In genomic region chr1:156624814-156625435, GRCh38 we compare ENCODE assay signal across 8 cellular contexts. TPM values are rescaled to one million over a fixed set of nuclear protein-coding genes. Genes with fewer than 3 reads are reported as not detected.
A peak's percentile ranks its signal among the peaks of the same experiment; 100 is the strongest.
DNase-seq lines count a peak whose midpoint lies in the region; ATAC-seq lines count a peak whose summit lies in the region.

No MANE protein-coding gene starts in this region.

- no peaks in the 10 kb centered on the region for H3K4me1 ChIP-seq in iPS-15b (ENCODE audit: control insufficient read depth, insufficient read depth, low read length)

- no peaks in the 10 kb centered on the region for H3K36me3 Mint-ChIP-seq in activated T-helper 17 cell treated with anti-CD3 and anti-CD28 coated beads, Interleukin-2, amount 50 U/mL, for 72 hours (ENCODE audit: low read depth)
- no peaks in the 10 kb centered on the region for H3K36me3 Mint-ChIP-seq in stimulated activated memory B cell treated with anti-CD40 and anti-IgM and Interleukin-4, amounts not matched to agents 10 μg/mL and 1 μg/mL and 100 μg/mL, for 72 hours

- peak overlapping the region; percentile 62 for H3K4me3 ChIP-seq in iPS-15b (ENCODE audit: low read depth, low read length)

- peaks cover 6% of the 10 kb centered on the region for H3K4me1 Mint-ChIP-seq in activated T-helper 17 cell treated with anti-CD3 and anti-CD28 coated beads, Interleukin-2, amount 50 U/mL, for 72 hours
- H3K4me1 Mint-ChIP-seq in stimulated activated memory B cell treated with anti-CD40 and anti-IgM and Interleukin-4, amounts not matched to agents 10 μg/mL and 1 μg/mL and 100 μg/mL, for 72 hours = peaks cover 15% of the 10 kb centered on the region

- H3K9ac ChIP-seq in iPS-15b (ENCODE audit: low read depth, low read length) = no peak overlapping the region

- peaks cover 36% of the 10 kb centered on the region for H3K27me3 Mint-ChIP-seq in activated T-helper 17 cell treated with anti-CD3 and anti-CD28 coated beads, Interleukin-2, amount 50 U/mL, for 72 hours
- peaks cover 51% of the 10 kb centered on the region for H3K27me3 Mint-ChIP-seq in stimulated activated memory B cell treated with anti-CD40 and anti-IgM and Interleukin-4, amounts not matched to agents 10 μg/mL and 1 μg/mL and 100 μg/mL, for 72 hours

- peak; percentile 17 for ATAC-seq in activated T-helper 17 cell treated with anti-CD3 and anti-CD28 coated beads, Interleukin-2, amount 50 U/mL, for 72 hours (replicated peaks)
- ATAC-seq in stimulated activated memory B cell treated with anti-CD40 and anti-IgM and Interleukin-4, amounts not matched to agents 10 μg/mL and 1 μg/mL and 100 μg/mL, for 72 hours = no peak
- ATAC-seq in GM18519 (IDR thresholded peaks at IDR 0.05; ENCODE audit: low FRiP score, unreplicated experiment) = no peak

- H3K36me3 ChIP-seq in iPS-15b (ENCODE audit: control insufficient read depth, insufficient read depth, low read length) = no peaks in the 10 kb centered on the region

- peak overlapping the region; percentile 64 for H3K4me3 Mint-ChIP-seq in activated T-helper 17 cell treated with anti-CD3 and anti-CD28 coated beads, Interleukin-2, amount 50 U/mL, for 72 hours
- H3K4me3 Mint-ChIP-seq in stimulated activated memory B cell treated with anti-CD40 and anti-IgM and Interleukin-4, amounts not matched to agents 10 μg/mL and 1 μg/mL and 100 μg/mL, for 72 hours = peak overlapping the region; percentile 57

- no peaks in the 10 kb centered on the region for H3K9me3 Mint-ChIP-seq in activated T-helper 17 cell treated with anti-CD3 and anti-CD28 coated beads, Interleukin-2, amount 50 U/mL, for 72 hours
- no peaks in the 10 kb centered on the region for H3K9me3 Mint-ChIP-seq in stimulated activated memory B cell treated with anti-CD40 and anti-IgM and Interleukin-4, amounts not matched to agents 10 μg/mL and 1 μg/mL and 100 μg/mL, for 72 hours

- H3K9me3 ChIP-seq in iPS-15b (ENCODE audit: control insufficient read depth, insufficient read depth, low read length) = no peaks in the 10 kb centered on the region

- H3K27ac Mint-ChIP-seq in activated T-helper 17 cell treated with anti-CD3 and anti-CD28 coated beads, Interleukin-2, amount 50 U/mL, for 72 hours = no peak overlapping the region
- no peak overlapping the region for H3K27ac Mint-ChIP-seq in stimulated activated memory B cell treated with anti-CD40 and anti-IgM and Interleukin-4, amounts not matched to agents 10 μg/mL and 1 μg/mL and 100 μg/mL, for 72 hours

- H3K27me3 ChIP-seq in iPS-15b (ENCODE audit: control insufficient read depth, insufficient read depth, low read length) = peaks cover 66% of the 10 kb centered on the region

- DNase-seq in NCI-H1417 (lab: John Stamatoyannopoulos, UW) = peak in 2 of 3 experiments; percentile 36 to 38
- DNase-seq in NCI-H1417 treated with DMSO at 0.1 percent for 48 hours (lab: John Stamatoyannopoulos, UW) = no peak
- DNase-seq in HT-29 (ENCODE audit: low spot score) = no peak
- no peak for DNase-seq in HUDEP-2 (lab: John Stamatoyannopoulos, UW; ENCODE audit: unreplicated experiment in 76 of 76)

RNA-seq across cellular contexts. Expression of gene HAPLN2, which starts 5.7 kb away (rescaled TPM):
- total RNA-seq in activated T-helper 17 cell treated with anti-CD3 and anti-CD28 coated beads, Interleukin-2, amount 50 U/mL, for 72 hours = 1 to 10 TPM in 1 of 2 donors, under 1 TPM in 1; 0.30 to 1.5 TPM
- total RNA-seq in HT-29 (2014; rRNA removed; shearing (Covaris generic)) = 0.10 TPM in 1 of 2 replicates, not detected in the other

RNA-seq across cellular contexts. Expression of gene BCAN, which starts 17.0 kb away (rescaled TPM):
- not detected for total RNA-seq in activated T-helper 17 cell treated with anti-CD3 and anti-CD28 coated beads, Interleukin-2, amount 50 U/mL, for 72 hours
- total RNA-seq in HT-29 (2014; rRNA removed; shearing (Covaris generic)) = not detected in 2 replicates

RNA-seq across cellular contexts. Expression of gene GPATCH4, which starts 23.6 kb away (rescaled TPM):
- 10 to 100 TPM; 21.3 to 51.8 TPM for total RNA-seq in activated T-helper 17 cell treated with anti-CD3 and anti-CD28 coated beads, Interleukin-2, amount 50 U/mL, for 72 hours
- total RNA-seq in HT-29 (2014; rRNA removed; shearing (Covaris generic)) = 19.4 and 28.8 TPM in 2 replicates

RNA-seq across cellular contexts. Expression of gene NAXE, which starts 33.3 kb away (rescaled TPM):
- 10 to 100 TPM; 56.2 to 74.7 TPM for total RNA-seq in activated T-helper 17 cell treated with anti-CD3 and anti-CD28 coated beads, Interleukin-2, amount 50 U/mL, for 72 hours
- 206 and 220 TPM in 2 replicates for total RNA-seq in HT-29 (2014; rRNA removed; shearing (Covaris generic))

RNA-seq across cellular contexts. Expression of gene TTC24, which starts 45.4 kb away (rescaled TPM):
- under 1 TPM in 1 of 2 donors, not detected in 1; 0.79 TPM for total RNA-seq in activated T-helper 17 cell treated with anti-CD3 and anti-CD28 coated beads, Interleukin-2, amount 50 U/mL, for 72 hours
- not detected in 2 replicates for total RNA-seq in HT-29 (2014; rRNA removed; shearing (Covaris generic))

Comparison
In these comparisons a context has a peak if more than half of its experiments do, and no peak if none do; other contexts are left out.
1. DNase-seq: peak in NCI-H1417 (2 of 3); none in NCI-H1417 treated with DMSO at 0.1 percent for 48 hours (single experiment), HT-29 (single experiment) and HUDEP-2 (0 of 76).